2 cellular contexts compared by ENCODE assay signal in genomic region chr5:150219142-150219541, GRCh38.
TF ChIP-seq lines count a peak whose summit lies in the region.

No MANE protein-coding gene starts in this region.

TF ChIP-seq in HEK293T, 16 proteins besides CTCF, POLR2A, EP300 and RAD21 (continued from another document):
- TF ChIP-seq BHLHE40 (IDR thresholded peaks at IDR 0.05; ENCODE audit: borderline replicate concordance) (no peak), HDGF (IDR thresholded peaks at IDR 0.05; ENCODE audit: borderline replicate concordance) (no peak), SP1 (IDR thresholded peaks at IDR 0.05) (no peak), PKNOX1 (IDR thresholded peaks at IDR 0.05) (no peak), SUZ12 (IDR thresholded peaks at IDR 0.05) (no peak)

TF ChIP-seq in SK-N-SH, 30 proteins besides CTCF, POLR2A, EP300 and RAD21 (continued from another document):
- TF ChIP-seq USF1 (IDR thresholded peaks at IDR 0.05; ENCODE audit: borderline replicate concordance, low read depth) (peak; percentile 68; the same call in 1 of the 2 replicates), TCF12 (IDR thresholded peaks at IDR 0.05) (no peak), JUND (IDR thresholded peaks at IDR 0.05) (no peak)
